Comparison of ENCODE assay signal across 11 cellular contexts in the genomic region with DNA sequence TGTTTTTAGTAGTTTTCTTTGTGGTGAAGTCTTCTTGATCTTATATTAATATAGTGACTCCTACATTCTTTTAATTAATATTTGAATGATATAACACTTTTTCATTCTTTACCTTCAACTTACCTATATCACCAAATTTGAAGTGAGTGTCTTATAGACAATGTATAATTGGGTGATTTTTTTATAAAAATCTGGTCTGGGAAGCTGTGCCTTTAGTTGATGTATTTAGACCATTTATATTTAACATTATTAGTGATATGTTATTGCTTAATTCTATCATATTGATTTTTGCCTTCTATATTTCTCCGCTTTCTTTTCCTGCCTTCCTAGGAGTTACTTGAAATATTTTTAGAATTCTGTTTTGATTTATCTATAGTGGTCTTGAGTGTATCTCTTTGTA.
"Had no signal": no experiment of that assay in that cellular context is flagged by ENCODE, and none has a peak within 500 bp of the region (broad histone marks: within the 10 kb centered on the region; RNA-seq: fewer than 3 reads in every experiment).

No MANE protein-coding gene starts in this region.

- H3K9me3 ChIP-seq: HAP-1 had no signal

- H3K27ac ChIP-seq: GM23248 had no signal

- DNase-seq: GM23248, GOT3, H7, H9, HCEC 1CT, HFFc6 had no signal

- H3K4me2 ChIP-seq: GM23338 had no signal

- FAIRE-seq: H1, H54 had no signal

- H3K9ac ChIP-seq: GM23248 had no signal

- H3K36me3 ChIP-seq: HAP-1 had no signal

- ATAC-seq: GM23338, HCT116 had no signal

- H3K4me3 ChIP-seq: GM23248, GM23338, HAP-1 had no signal

- H2AFZ ChIP-seq: GM23248, GM23338 had no signal
